9 cellular contexts compared by ENCODE assay signal in the genomic region with DNA sequence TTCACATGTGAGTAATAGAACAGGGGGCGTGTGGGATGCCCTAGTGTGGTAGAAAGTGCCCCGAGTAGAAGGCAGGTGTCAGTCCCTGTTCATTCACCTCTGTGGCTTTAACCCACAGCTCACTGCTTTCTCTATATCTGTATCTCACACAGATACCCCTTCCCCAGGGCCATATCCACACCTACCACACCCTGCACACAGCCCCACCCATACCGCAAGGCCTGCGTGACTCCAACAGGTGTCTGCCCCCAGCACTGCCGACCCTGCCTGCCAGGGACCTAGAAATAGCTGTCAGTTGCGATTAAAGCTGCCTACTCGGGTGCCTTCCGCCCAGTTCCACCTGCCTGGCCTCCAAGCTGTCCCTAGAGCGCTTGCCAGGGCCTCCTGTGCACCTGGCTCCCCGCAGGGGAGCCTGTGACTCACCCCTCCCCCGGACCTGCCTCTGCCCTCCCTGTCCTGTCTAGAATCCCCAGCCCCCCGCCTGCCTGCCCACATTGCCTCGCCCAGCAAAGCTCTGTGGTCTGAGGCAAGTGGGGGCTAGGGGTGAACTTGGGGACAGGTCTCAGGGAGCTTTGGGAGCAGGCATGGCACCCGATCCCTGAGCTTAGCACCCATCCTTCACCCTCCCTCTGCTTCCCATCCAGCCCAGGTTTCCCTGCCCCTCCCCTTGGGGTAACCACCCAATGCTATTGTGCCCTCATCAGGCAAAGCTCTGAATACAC. TPM values are rescaled to one million over a fixed set of nuclear protein-coding genes. Genes with fewer than 3 reads are reported as not detected.
DNase-seq lines count a peak whose midpoint lies in the region; ATAC-seq, FAIRE-seq and TF ChIP-seq lines count a peak whose summit lies in the region.
"Had no signal": no experiment of that assay in that cellular context is flagged by ENCODE, and none has a peak within 500 bp of the region (broad histone marks: within the 10 kb centered on the region; RNA-seq: fewer than 3 reads in every experiment).

No MANE protein-coding gene starts in this region.

- no peaks in the 10 kb centered on the region for H3K9me1 ChIP-seq in K562 (ENCODE audit: control insufficient read depth, insufficient read depth, low read length)

- intact Hi-C loops in K562 (cut with micrococcal nuclease): no loop called here

- H3K27ac ChIP-seq in K562 (ENCODE audit: extremely low read depth, low read depth, low read length) (no peak overlapping the region), small intestine (ENCODE audit: low read depth in 1 of 2, low read length in 1 of 2) (peak overlapping the region; percentile 70 to 92)

- H3K9me3 ChIP-seq in K562 (replicated peaks; ENCODE audit: control insufficient read depth, insufficient read depth, low read depth, low read length): no peaks in the 10 kb centered on the region
- H3K9me3 ChIP-seq in small intestine (ENCODE audit: control insufficient read depth, low read depth): no peaks in the 10 kb centered on the region

- TF ChIP-seq EP300 in K562 (IDR thresholded peaks at IDR 0.05; ENCODE audit: low read length): no peak

- no peak overlapping the region for H3K4me2 ChIP-seq in K562 (ENCODE audit: insufficient read depth, low read length)

- CTCF ChIA-PET in K562 (lab: Yijun Ruan, JAX; ENCODE audit: low intra/inter-chr PET ratio): interaction anchor here (0.6 to 12.8 kb wide), 3 partner anchors 9 to 45 kb away, joined by 3 to 304 read pairs (median 6); no protein-coding TSS in a partner anchor

- no peak overlapping the region for H3K4me3 ChIP-seq in K562
- no peak overlapping the region for H3K4me3 ChIP-seq in small intestine (ENCODE audit: low read depth in 1 of 2, low read length in 2 of 2)

- ATAC-seq in K562 (peak; percentile 4; the same call in 1 of the 3 replicates), HG03565 (IDR thresholded peaks at IDR 0.05; ENCODE audit: unreplicated experiment) (no peak)

- no peaks in the 10 kb centered on the region; the same call in 2 of the 3 replicates for H3K79me2 ChIP-seq in K562 (ENCODE audit: control insufficient read depth, insufficient read depth, low read length)

- WGBS in K562 (ENCODE audit: insufficient coverage, low coverage, missing lambda C conversion rate): 46% methylated on average over 10 of the region's 14 CpGs
- 23 to 52% (median 32%) methylated on average over 12 to 14 of the region's 14 CpGs for WGBS in small intestine, 3 donors

- DNase-seq in NCI-H187 (lab: John Stamatoyannopoulos, UW) (peak; percentile 60 to 66), NCI-H187 treated with DMSO at 0.1 percent for 48 hours (lab: John Stamatoyannopoulos, UW) (no peak), NCI-H226 (peak; percentile 16), K562 (ENCODE audit: extremely low read depth in 1 of 4, low spot score in 3 of 4) (peak in 1 of 4 experiments; percentile 49), small intestine (peak; percentile 71), SW 1271 (lab: John Stamatoyannopoulos, UW) (no peak), AG08396 (ENCODE audit: low spot score) (no peak)
- DNase-seq: ACHN had no signal

- BruUV-seq in K562 (replicated peaks; lab: Mats Ljungman, UMichigan): no TSS peak

- H4K20me1 ChIP-seq in K562 (replicated peaks; ENCODE audit: control insufficient read depth, insufficient read depth, low read length): no peaks in the 10 kb centered on the region

- H3K36me3 ChIP-seq in K562 (ENCODE audit: control insufficient read depth, insufficient read depth, low read length): peaks cover 87% of the 10 kb centered on the region
- H3K36me3 ChIP-seq in small intestine (ENCODE audit: control insufficient read depth in 2 of 2, insufficient read depth in 2 of 2, low read length in 2 of 2): peaks cover 2 to 13% of the 10 kb centered on the region in 2 donors

- TF ChIP-seq POLR2A in K562 (conservative IDR thresholded peaks at IDR 0.05): no peak; the same call in 1 of the 2 replicates

- no peak overlapping the region for H2AFZ ChIP-seq in K562 (ENCODE audit: low read depth, low read length)

- H3K4me1 ChIP-seq in K562 (replicated peaks in 1 of 2; ENCODE audit: control insufficient read depth in 2 of 2, insufficient read depth in 2 of 2, low read length in 2 of 2): peaks cover 9 to 46% of the 10 kb centered on the region in 2 experiments; a peak in 4 of 5 replicates
- peaks cover 0 to 6% of the 10 kb centered on the region in 2 donors for H3K4me1 ChIP-seq in small intestine (ENCODE audit: control insufficient read depth in 2 of 2, insufficient read depth in 1 of 2, low read depth in 1 of 2, low read length in 1 of 2)

- in situ Hi-C loops in K562 (cut with MboI): no loop called here

- FAIRE-seq in K562 (lab: Jason Lieb, UNC) (no peak), small intestine (lab: Jason Lieb, UNC) (no peak)

- H3K9ac ChIP-seq in K562 (ENCODE audit: insufficient read depth in 1 of 2, low read depth in 2 of 2, low read length in 2 of 2): peak overlapping the region in 1 of 2 experiments; percentile 72; a peak in 2 of 4 replicates

- H3K27me3 ChIP-seq in K562 (ENCODE audit: control insufficient read depth in 2 of 2, insufficient read depth in 2 of 2, low read length in 2 of 2): no peaks in the 10 kb centered on the region
- H3K27me3 ChIP-seq in small intestine (ENCODE audit: control insufficient read depth in 2 of 2, insufficient read depth in 2 of 2, low read length in 2 of 2): no peaks in the 10 kb centered on the region

- no peak for TF ChIP-seq CTCF in K562 (IDR thresholded peaks at IDR 0.05 in 2 of 3, conservative IDR thresholded peaks at IDR 0.05 in 1 of 3; ENCODE audit: insufficient read depth in 2 of 3, low read depth in 1 of 3, low read length in 3 of 3)

- TF ChIP-seq RAD21 in K562 (CRISPR knock-in tag; conservative IDR thresholded peaks at IDR 0.05 in 1 of 2, IDR thresholded peaks at IDR 0.05 in 1 of 2): no peak

- POLR2A ChIA-PET in K562 (lab: Yijun Ruan, JAX): interaction anchor here (0.6 to 5.9 kb wide), 7 partner anchors 10 to 68 kb away, joined by 3 to 73 read pairs (median 5); a partner anchor contains a TSS

TF ChIP-seq in K562, 482 proteins besides CTCF, POLR2A, EP300 and RAD21 (continues in another document):
- TF ChIP-seq POLR2G (IDR thresholded peaks at IDR 0.05; ENCODE audit: low read depth, low read length) (peak; percentile 53), MYNN (IDR thresholded peaks at IDR 0.05) (peak; percentile 13; the same call in 1 of the 2 replicates), MYNN (CRISPR knock-in tag; IDR thresholded peaks at IDR 0.05) (no peak), ARID1B (IDR thresholded peaks at IDR 0.05) (0 out of 2 replicates have a peak, but pooled peaks have one; percentile 6)
- TF ChIP-seq, protein P1, sequence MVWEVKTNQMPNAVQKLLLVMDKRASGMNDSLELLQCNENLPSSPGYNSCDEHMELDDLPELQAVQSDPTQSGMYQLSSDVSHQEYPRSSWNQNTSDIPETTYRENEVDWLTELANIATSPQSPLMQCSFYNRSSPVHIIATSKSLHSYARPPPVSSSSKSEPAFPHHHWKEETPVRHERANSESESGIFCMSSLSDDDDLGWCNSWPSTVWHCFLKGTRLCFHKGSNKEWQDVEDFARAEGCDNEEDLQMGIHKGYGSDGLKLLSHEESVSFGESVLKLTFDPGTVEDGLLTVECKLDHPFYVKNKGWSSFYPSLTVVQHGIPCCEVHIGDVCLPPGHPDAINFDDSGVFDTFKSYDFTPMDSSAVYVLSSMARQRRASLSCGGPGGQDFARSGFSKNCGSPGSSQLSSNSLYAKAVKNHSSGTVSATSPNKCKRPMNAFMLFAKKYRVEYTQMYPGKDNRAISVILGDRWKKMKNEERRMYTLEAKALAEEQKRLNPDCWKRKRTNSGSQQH (CRISPR knock-in tag; IDR thresholded peaks at IDR 0.05): no peak

RNA-seq across cellular contexts. Expression of a gene that starts 38.3 kb away (rescaled TPM):
- total RNA-seq in K562 (2011; cell fraction: chromatin; rRNA removed; ENCODE audit: low replicate concordance): 71.5 and 250 TPM in 2 replicates
- 362 and 403 TPM in 2 replicates for total RNA-seq in K562 (2011; cell fraction: nucleolus; rRNA removed)
- 143 and 176 TPM in 2 replicates for total RNA-seq in K562 (2011; cell fraction: nucleoplasm; rRNA removed)
- total RNA-seq in K562 (2014; rRNA removed) (358 and 410 TPM in 2 replicates), K562 (2014; rRNA removed; fragmentation: Illumina TruSeq; extraction: Trizol) (40.1 and 40.5 TPM in 2 replicates), K562 (2015; rRNA removed; fragmentation: Illumina TruSeq; extraction: Trizol) (65.0 and 66.8 TPM in 2 replicates), K562 (2021) (160 and 167 TPM in 2 replicates)
- polyA plus RNA-seq in K562 (2011; rRNA removed) (75.8 and 119 TPM in 2 replicates), K562 (2014; fragmentation: Illumina TruSeq; extraction: Trizol) (20.8 and 50.8 TPM in 2 replicates), K562 (2014; fragmentation: Nextera tagmentation; extraction: Ambion mirVana) (1 to 10 TPM; 1.4 to 4.4 TPM), K562 (2014; rRNA removed) (298 and 319 TPM in 2 replicates), small intestine (100 to 1,000 TPM; 215 to 335 (median 284) TPM)
- polyA plus RNA-seq in K562 (2011; cell fraction: cytosol; rRNA removed): 230 and 856 TPM in 2 replicates
- polyA plus RNA-seq in K562 (2011; cell fraction: nucleus; rRNA removed): 232 and 726 TPM in 2 replicates
- polyA plus RNA-seq in K562 (2012): 82.5 and 140 TPM in 2 replicates
- polyA minus RNA-seq in K562 (2011; rRNA and poly(A)+ RNA removed): 14.9 and 32.5 TPM in 2 replicates
- polyA minus RNA-seq in K562 (2011; cell fraction: cytosol; rRNA and poly(A)+ RNA removed): 90.2 and 138 TPM in 2 replicates
- 183 and 246 TPM in 2 replicates for polyA minus RNA-seq in K562 (2011; cell fraction: nucleus; rRNA and poly(A)+ RNA removed)

RNA-seq across cellular contexts. Expression of a gene that starts 52.6 kb away (rescaled TPM):
- 232 and 437 TPM in 2 replicates for total RNA-seq in K562 (2011; cell fraction: chromatin; rRNA removed; ENCODE audit: low replicate concordance)
- 349 and 425 TPM in 2 replicates for total RNA-seq in K562 (2011; cell fraction: nucleolus; rRNA removed)
- 318 and 321 TPM in 2 replicates for total RNA-seq in K562 (2011; cell fraction: nucleoplasm; rRNA removed)
- total RNA-seq in K562 (2014; rRNA removed) (42.0 and 64.1 TPM in 2 replicates), K562 (2014; rRNA removed; fragmentation: Illumina TruSeq; extraction: Trizol) (61.7 and 62.1 TPM in 2 replicates), K562 (2015; rRNA removed; fragmentation: Illumina TruSeq; extraction: Trizol) (74.5 and 74.8 TPM in 2 replicates), K562 (2021) (136 and 146 TPM in 2 replicates)
- polyA plus RNA-seq in K562 (2011; rRNA removed) (112 and 125 TPM in 2 replicates), K562 (2014; fragmentation: Illumina TruSeq; extraction: Trizol) (98.4 and 102 TPM in 2 replicates), K562 (2014; fragmentation: Nextera tagmentation; extraction: Ambion mirVana) (10 to 100 TPM in 1 of 2 experiments, 1 to 10 TPM in 1; 7.7 to 17.9 TPM), K562 (2014; rRNA removed) (99.6 and 111 TPM in 2 replicates), small intestine (100 to 1,000 TPM in 1 of 3 donors, 10 to 100 TPM in 2; 53.9 to 202 (median 59.7) TPM)
- polyA plus RNA-seq in K562 (2011; cell fraction: cytosol; rRNA removed): 90.7 and 156 TPM in 2 replicates
- polyA plus RNA-seq in K562 (2011; cell fraction: nucleus; rRNA removed): 116 and 132 TPM in 2 replicates
- polyA plus RNA-seq in K562 (2012): 109 and 181 TPM in 2 replicates
- polyA minus RNA-seq in K562 (2011; rRNA and poly(A)+ RNA removed): 83.1 and 88.4 TPM in 2 replicates
- 81.1 and 84.3 TPM in 2 replicates for polyA minus RNA-seq in K562 (2011; cell fraction: cytosol; rRNA and poly(A)+ RNA removed)
- 65.8 and 88.5 TPM in 2 replicates for polyA minus RNA-seq in K562 (2011; cell fraction: nucleus; rRNA and poly(A)+ RNA removed)

Comparison
In these comparisons a context has a peak if more than half of its experiments do, and no peak if none do; other contexts are left out.
1. DNase-seq: peak in NCI-H187 (2 of 2), NCI-H226 (single experiment) and small intestine (single experiment); none in NCI-H187 treated with DMSO at 0.1 percent for 48 hours (single experiment), SW 1271 (0 of 2) and AG08396 (single experiment).